ENCODE assay signal across 11 cellular contexts in the genomic region with DNA sequence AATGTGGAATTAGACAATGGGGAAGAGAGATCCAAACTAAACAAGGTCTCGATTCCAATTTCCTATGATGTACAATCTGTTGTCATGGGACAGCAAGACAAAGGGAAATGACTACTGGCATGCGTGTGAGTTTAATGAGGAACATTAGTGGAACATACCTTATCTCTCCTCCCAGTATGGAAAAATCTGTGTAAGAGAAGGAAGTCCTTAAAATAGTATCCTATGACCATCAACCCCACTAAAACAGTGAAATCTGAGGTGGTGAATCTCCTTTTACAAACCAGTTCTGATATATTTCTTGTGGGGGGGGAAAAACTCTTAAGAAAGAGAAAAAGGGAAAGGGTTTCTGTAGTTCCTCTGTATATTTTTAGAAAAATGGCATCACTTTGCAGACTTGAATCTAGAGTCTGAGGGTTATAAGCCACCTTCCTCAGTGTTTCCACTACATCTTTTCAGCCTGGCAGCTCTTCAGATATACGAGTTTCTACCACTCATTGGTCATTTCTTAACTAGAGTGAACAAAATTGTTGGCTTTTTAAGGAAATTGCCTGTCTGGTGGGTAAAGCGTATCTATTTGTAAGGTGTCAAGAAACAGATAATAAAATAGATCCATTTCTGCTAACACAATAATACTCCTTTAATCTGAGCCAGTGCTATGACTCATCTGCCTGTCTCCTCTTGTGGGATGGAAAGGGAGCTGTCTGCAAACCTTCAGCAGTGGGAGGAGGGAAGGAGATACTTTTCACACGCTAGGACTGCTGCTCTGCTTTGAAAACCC. TPM values are rescaled to one million over a fixed set of nuclear protein-coding genes. Genes with fewer than 3 reads are reported as not detected.
A peak's percentile ranks its signal among the peaks of the same experiment; 100 is the strongest.
DNase-seq lines count a peak whose midpoint lies in the region; ATAC-seq and TF ChIP-seq lines count a peak whose summit lies in the region.
"Had no signal": no experiment of that assay in that cellular context is flagged by ENCODE, and none has a peak within 500 bp of the region (broad histone marks: within the 10 kb centered on the region; RNA-seq: fewer than 3 reads in every experiment).

No MANE protein-coding gene starts in this region.

- H2AK9ac ChIP-seq in IMR-90 (replicated peaks; ENCODE audit: low read depth, low read length, poor library complexity), result no peak overlapping the region

- H2BK20ac ChIP-seq in IMR-90 (ENCODE audit: low read depth, low read length), result no peak overlapping the region

- H3K14ac ChIP-seq in IMR-90 (replicated peaks; ENCODE audit: low read depth, low read length), result no peak overlapping the region

- dilution Hi-C loops in IMR-90 (cut with HindIII; ENCODE audit: low sequenced_read_pairs, unreplicated experiment), result no loop called here

- H3K9ac ChIP-seq in IMR-90 (ENCODE audit: low read depth, low read length), result no peak overlapping the region

- H2BK15ac ChIP-seq in IMR-90 (ENCODE audit: low read depth, low read length), result no peak overlapping the region

- H2BK120ac ChIP-seq in IMR-90 (ENCODE audit: low read depth, low read length), result no peak overlapping the region

- no peak for TF ChIP-seq EP300 in suprapubic skin (IDR thresholded peaks at IDR 0.05)

- in situ Hi-C loops in IMR-90 (cut with MboI; ENCODE audit: low sequenced_read_pairs), result no loop called here

- H3K27ac ChIP-seq in IMR-90 (ENCODE audit: insufficient read depth, low read length), result no peak overlapping the region
- peak overlapping the region; percentile 1 for H3K27ac ChIP-seq in suprapubic skin

- no peaks in the 10 kb centered on the region for H4K20me1 ChIP-seq in IMR-90 (ENCODE audit: insufficient read depth, low read length)

- TF ChIP-seq RAD21 in IMR-90 (IDR thresholded peaks at IDR 0.05; ENCODE audit: low read length), result no peak

- no peaks in the 10 kb centered on the region; the same call in 1 of the 2 replicates for H3K9me1 ChIP-seq in IMR-90 (ENCODE audit: insufficient read depth, low read length)

- no TSS peak for BruUV-seq in IMR-90 (replicated peaks; lab: Mats Ljungman, UMichigan)

- H3K36me3 ChIP-seq in IMR-90 (ENCODE audit: control insufficient read depth, insufficient read depth, low read length), result no peaks in the 10 kb centered on the region
- no peaks in the 10 kb centered on the region for H3K36me3 ChIP-seq in suprapubic skin

- intact Hi-C loops in IMR-90 (cut with micrococcal nuclease), result no loop called here

- H3K56ac ChIP-seq in IMR-90 (ENCODE audit: extremely low read depth, insufficient read depth, low read length), result no peak overlapping the region

- H2AFZ ChIP-seq in IMR-90 (replicated peaks; ENCODE audit: low read length, poor library complexity), result no peak overlapping the region

- H3K4me1 ChIP-seq in IMR-90 (ENCODE audit: control insufficient read depth, insufficient read depth, low read length) (peaks cover 2% of the 10 kb centered on the region), suprapubic skin (peaks cover 37% of the 10 kb centered on the region)

- H4K91ac ChIP-seq in IMR-90 (ENCODE audit: insufficient read depth, low read depth, low read length), result no peak overlapping the region

- H4K5ac ChIP-seq in IMR-90 (ENCODE audit: low read depth, low read length), result no peak overlapping the region

- CTCF ChIA-PET in IMR-90 (lab: Yijun Ruan, JAX), result interaction anchor here (0.7 to 1.8 kb wide), 2 partner anchors 31 to 35 kb away, joined by 3 read pairs; no protein-coding TSS in a partner anchor

- H3K79me1 ChIP-seq in IMR-90 (ENCODE audit: low read depth in 1 of 2, low read length in 2 of 2), result no peaks in the 10 kb centered on the region

- POLR2A ChIA-PET in IMR-90 (lab: Charles Lee; ENCODE audit: unreplicated experiment), result no interaction called here

- WGBS in IMR-90 (ENCODE audit: extremely low coverage in 2 of 2, insufficient read length in 1 of 2), 2 experiments, result no CpG with 5 or more reads among the region's 5 CpGs
- WGBS in suprapubic skin, result 29% methylated on average over 5 of the region's 5 CpGs

- peaks cover 53% of the 10 kb centered on the region for H3K27me3 ChIP-seq in IMR-90 (ENCODE audit: control insufficient read depth, insufficient read depth, low read length)
- peaks cover 6% of the 10 kb centered on the region for H3K27me3 ChIP-seq in suprapubic skin

- H3K4me2 ChIP-seq in IMR-90 (ENCODE audit: low read depth, low read length), result no peak overlapping the region

- H3K18ac ChIP-seq in IMR-90 (ENCODE audit: low read depth, low read length), result no peak overlapping the region

- H4K8ac ChIP-seq in IMR-90 (ENCODE audit: low read depth in 2 of 2, low read length in 2 of 2), result no peak overlapping the region

- TF ChIP-seq POLR2A in IMR-90 (IDR thresholded peaks at IDR 0.05; ENCODE audit: low read depth, low read length), result no peak
- no peak for TF ChIP-seq POLR2A in suprapubic skin (IDR thresholded peaks at IDR 0.05)

- TF ChIP-seq CTCF in IMR-90 (conservative IDR thresholded peaks at IDR 0.05; ENCODE audit: low read depth, low read length) (no peak), foreskin fibroblast (IDR thresholded peaks at IDR 0.05; ENCODE audit: low read depth, low read length) (no peak), suprapubic skin (IDR thresholded peaks at IDR 0.05) (no peak)

- peak; percentile 63 for DNase-seq in IMR-90
- peak; percentile 21 for DNase-seq in SW480 (ENCODE audit: low spot score)
- DNase-seq in foreskin fibroblast, result peak; percentile 52 to 72
- no peak for DNase-seq in suprapubic skin (ENCODE audit: low spot score in 2 of 2)
- DNase-seq in activated naive CD4-positive, alpha-beta T cell treated with anti-CD3 and anti-CD28 coated beads, Interleukin-2, amount 50 U/mL, for 16 hours, result no peak
- no peak for DNase-seq in NCI-H2107 (lab: John Stamatoyannopoulos, UW)
- DNase-seq: activated T-cell treated with anti-CD3 and anti-CD28 coated beads, Interleukin-2, amount 50 U/mL, for 1 hour; GF-D8; NCI-H2227 treated with DMSO at 0.1 percent for 48 hours; T-helper 2 cell had no signal

- no peak overlapping the region for H3K4ac ChIP-seq in IMR-90 (ENCODE audit: low read depth, low read length)

- H2BK5ac ChIP-seq in IMR-90 (ENCODE audit: low read depth, low read length, poor library complexity, severe bottlenecking), result no peak overlapping the region

- H3K23ac ChIP-seq in IMR-90 (ENCODE audit: low read depth, low read length), result no peak overlapping the region

- H3K4me3 ChIP-seq in IMR-90 (ENCODE audit: insufficient read depth, low read depth, low read length) (no peak overlapping the region), foreskin fibroblast (ENCODE audit: low read depth in 1 of 2, low read length in 2 of 2) (no peak overlapping the region), suprapubic skin (no peak overlapping the region)

- no peak overlapping the region for H2AK5ac ChIP-seq in IMR-90 (ENCODE audit: low read depth, low read length)

- H3K9me3 ChIP-seq in IMR-90 (ENCODE audit: control insufficient read depth, insufficient read depth, low read length) (no peaks in the 10 kb centered on the region), suprapubic skin (no peaks in the 10 kb centered on the region)

- ATAC-seq in IMR-90 (ENCODE audit: low read depth), result peak; percentile 54; the same call in 1 of the 2 replicates
- no peak for ATAC-seq in HG03565 (IDR thresholded peaks at IDR 0.05; ENCODE audit: unreplicated experiment)

TF ChIP-seq in IMR-90, 13 proteins besides CTCF, POLR2A, EP300 and RAD21:
- TF ChIP-seq SMC3 (IDR thresholded peaks at IDR 0.05; ENCODE audit: low read depth, low read length) (no peak), FOS (IDR thresholded peaks at IDR 0.05; ENCODE audit: low read depth, low read length) (peak; percentile 69)

RNA-seq across cellular contexts. Expression of a gene that starts 3.0 kb away (rescaled TPM):
- total RNA-seq in IMR-90 (2012; rRNA removed), result 0.83 and 0.90 TPM in 2 replicates
- 0.09 and 0.29 TPM in 2 replicates for polyA plus RNA-seq in IMR-90 (2012; rRNA removed)
- 0.10 and 0.39 TPM in 2 replicates for polyA plus RNA-seq in IMR-90 (2012; cell fraction: cytosol; rRNA removed)
- polyA plus RNA-seq in IMR-90 (2012; cell fraction: nucleus; rRNA removed; ENCODE audit: low replicate concordance), result 0.07 TPM in 1 of 2 replicates, not detected in the other
- 10 to 100 TPM; 11.1 to 30.0 (median 15.9) TPM for total RNA-seq in suprapubic skin

Comparison
In these comparisons a context has a peak if more than half of its experiments do, and no peak if none do; other contexts are left out.
1. DNase-seq: peak in IMR-90 (single experiment), SW480 (single experiment) and foreskin fibroblast (2 of 2); none in suprapubic skin (0 of 2), activated naive CD4-positive, alpha-beta T cell treated with anti-CD3 and anti-CD28 coated beads, Interleukin-2, amount 50 U/mL, for 16 hours (single experiment) and NCI-H2107 (single experiment).